17 cellular contexts compared by ENCODE assay signal in genomic region chr1:103363008-103363365, GRCh38.
"Had no signal": no experiment of that assay in that cellular context is flagged by ENCODE, and none has a peak within 500 bp of the region (broad histone marks: within the 10 kb centered on the region; RNA-seq: fewer than 3 reads in every experiment).

No MANE protein-coding gene starts in this region.

- H3K4me3 Mint-ChIP-seq: activated B cell treated with CpG ODN at 0.5 μM for 24 hours; activated CD4-positive, alpha-beta memory T cell treated with anti-CD3 and anti-CD28 coated beads, Interleukin-2, amount 10 ng/mL, durations not matched to agents 7 days and 5 days; activated naive CD4-positive, alpha-beta T cell treated with anti-CD3 and anti-CD28 coated beads, Interleukin-2, amount 10 ng/mL, durations not matched to agents 7 days and 5 days; activated T-cell treated with anti-CD3 and anti-CD28 coated beads, Interleukin-2, amount 50 U/mL, for 4 hours; brain; memory B cell; natural killer cell treated with Interleukin-12 subunit alpha and Interleukin-12 subunit beta and Interleukin-15 and Interleukin-18, amount 100 ng/mL, for 72 hours; T-helper 17 cell had no signal

- H3K9me3 Mint-ChIP-seq: activated B cell treated with CpG ODN at 0.5 μM for 24 hours; activated CD4-positive, alpha-beta memory T cell treated with anti-CD3 and anti-CD28 coated beads, Interleukin-2, amount 10 ng/mL, durations not matched to agents 7 days and 5 days; activated naive CD4-positive, alpha-beta T cell treated with anti-CD3 and anti-CD28 coated beads, Interleukin-2, amount 10 ng/mL, durations not matched to agents 7 days and 5 days; memory B cell had no signal

- H3K27ac Mint-ChIP-seq: activated B cell treated with CpG ODN at 0.5 μM for 24 hours; activated CD4-positive, alpha-beta memory T cell treated with anti-CD3 and anti-CD28 coated beads, Interleukin-2, amount 10 ng/mL, durations not matched to agents 7 days and 5 days; activated naive CD4-positive, alpha-beta T cell treated with anti-CD3 and anti-CD28 coated beads, Interleukin-2, amount 10 ng/mL, durations not matched to agents 7 days and 5 days; brain; memory B cell; natural killer cell treated with Interleukin-12 subunit alpha and Interleukin-12 subunit beta and Interleukin-15 and Interleukin-18, amount 100 ng/mL, for 72 hours; T-helper 17 cell had no signal

- H3K27me3 Mint-ChIP-seq: activated B cell treated with CpG ODN at 0.5 μM for 24 hours; activated CD4-positive, alpha-beta memory T cell treated with anti-CD3 and anti-CD28 coated beads, Interleukin-2, amount 10 ng/mL, durations not matched to agents 7 days and 5 days; activated naive CD4-positive, alpha-beta T cell treated with anti-CD3 and anti-CD28 coated beads, Interleukin-2, amount 10 ng/mL, durations not matched to agents 7 days and 5 days; brain; memory B cell; natural killer cell treated with Interleukin-12 subunit alpha and Interleukin-12 subunit beta and Interleukin-15 and Interleukin-18, amount 100 ng/mL, for 72 hours; T-helper 17 cell had no signal

- H3K36me3 Mint-ChIP-seq: activated naive CD4-positive, alpha-beta T cell treated with anti-CD3 and anti-CD28 coated beads, Interleukin-2, amount 10 ng/mL, durations not matched to agents 7 days and 5 days; brain; memory B cell; natural killer cell treated with Interleukin-12 subunit alpha and Interleukin-12 subunit beta and Interleukin-15 and Interleukin-18, amount 100 ng/mL, for 72 hours had no signal

- ATAC-seq: activated T-cell treated with anti-CD3 and anti-CD28 coated beads, Interleukin-2, amount 50 U/mL, for 4 hours; gastroesophageal sphincter; natural killer cell treated with Interleukin-12 subunit alpha and Interleukin-12 subunit beta and Interleukin-15 and Interleukin-18, amount 100 ng/mL, for 72 hours; T-helper 17 cell had no signal

- H3K4me1 Mint-ChIP-seq: activated B cell treated with CpG ODN at 0.5 μM for 24 hours; activated CD4-positive, alpha-beta memory T cell treated with anti-CD3 and anti-CD28 coated beads, Interleukin-2, amount 10 ng/mL, durations not matched to agents 7 days and 5 days; activated naive CD4-positive, alpha-beta T cell treated with anti-CD3 and anti-CD28 coated beads, Interleukin-2, amount 10 ng/mL, durations not matched to agents 7 days and 5 days; brain; memory B cell; T-helper 17 cell had no signal

- DNase-seq: activated B cell treated with CpG ODN at 0.5 μM for 24 hours; activated CD4-positive, alpha-beta memory T cell treated with anti-CD3 and anti-CD28 coated beads, Interleukin-2, amount 10 ng/mL, durations not matched to agents 7 days and 5 days; activated CD4-positive, alpha-beta T cell treated with anti-CD3 and anti-CD28 coated beads for 4 hours; activated effector memory CD4-positive, alpha-beta T cell treated with Interleukin-2 at 50 U/mL for 16 hours; activated naive CD4-positive, alpha-beta T cell treated with anti-CD3 and anti-CD28 coated beads, Interleukin-2, amount 10 ng/mL, durations not matched to agents 7 days and 5 days; activated T-cell treated with anti-CD3 and anti-CD28 coated beads, Interleukin-2, amount 50 U/mL, for 4 hours; aorta; head of caudate nucleus; hypothalamus; ovary; stimulated activated CD4-positive, alpha-beta T cell treated with anti-CD3 and anti-CD28 coated beads, Interleukin-4, amount 100 ng/mL, for 24 hours; stomach; T-helper 17 cell had no signal
